ENCODE assay signal across 12 cellular contexts in genomic region chr2:160752475-160753330, GRCh38.
DNase-seq lines count a peak whose midpoint lies in the region; ATAC-seq, FAIRE-seq and TF ChIP-seq lines count a peak whose summit lies in the region.
"Had no signal": no experiment of that assay in that cellular context is flagged by ENCODE, and none has a peak within 500 bp of the region (broad histone marks: within the 10 kb centered on the region; RNA-seq: fewer than 3 reads in every experiment).

No MANE protein-coding gene starts in this region.

- H3K4me2 ChIP-seq in astrocyte (ENCODE audit: low read length), result peak overlapping the region; percentile 77

- ATAC-seq in HG02642 (IDR thresholded peaks at IDR 0.05; ENCODE audit: poor library complexity, unreplicated experiment) (no peak), GM19324 (IDR thresholded peaks at IDR 0.05; ENCODE audit: low FRiP score, unreplicated experiment) (no peak), HG03354 (IDR thresholded peaks at IDR 0.05; ENCODE audit: poor library complexity, severe bottlenecking, unreplicated experiment) (no peak)
- ATAC-seq: heart left ventricle had no signal

- no peak overlapping the region for H3K4me3 Mint-ChIP-seq in astrocyte (ENCODE audit: unreplicated experiment)
- no peak overlapping the region for H3K4me3 Mint-ChIP-seq in CD4-positive, alpha-beta memory T cell
- H3K4me3 Mint-ChIP-seq: activated T-cell treated with anti-CD3 and anti-CD28 coated beads, Interleukin-2, amount 50 U/mL, for 4 hours had no signal

- H3K27me3 Mint-ChIP-seq in astrocyte (ENCODE audit: low read depth, unreplicated experiment), result no peaks in the 10 kb centered on the region
- peaks cover 2% of the 10 kb centered on the region in 2 donors for H3K27me3 Mint-ChIP-seq in CD4-positive, alpha-beta memory T cell

- TF ChIP-seq CTCF in AG10803 (conservative IDR thresholded peaks at IDR 0.05; ENCODE audit: low read length) (no peak), astrocyte (IDR thresholded peaks at IDR 0.05; ENCODE audit: insufficient read depth, low read depth, low read length) (no peak)

- no peak overlapping the region for H2AFZ ChIP-seq in astrocyte (ENCODE audit: low read depth, low read length)

- H3K36me3 ChIP-seq in astrocyte (ENCODE audit: insufficient read depth, low read length), result no peaks in the 10 kb centered on the region
- H3K36me3 ChIP-seq in CD4-positive, alpha-beta memory T cell (ENCODE audit: insufficient read depth, low read length), result no peaks in the 10 kb centered on the region
- H3K36me3 ChIP-seq: heart left ventricle, spleen had no signal

- no peaks in the 10 kb centered on the region for H4K20me1 ChIP-seq in astrocyte (ENCODE audit: insufficient read depth, low read length)

- no peak overlapping the region for H3K9ac ChIP-seq in astrocyte (ENCODE audit: low read length)

- CTCF ChIA-PET in CD4-positive, alpha-beta memory T cell (lab: Charles Lee; ENCODE audit: partially characterized antibody), result no interaction called here

- H3K4me3 ChIP-seq in AG10803 (ENCODE audit: low read length) (no peak overlapping the region), astrocyte (ENCODE audit: insufficient read depth, low read depth, low read length) (no peak overlapping the region)
- no peak overlapping the region for H3K4me3 ChIP-seq in CD4-positive, alpha-beta memory T cell (ENCODE audit: low read length in 2 of 2)
- H3K4me3 ChIP-seq: heart left ventricle, spleen had no signal

- H3K27me3 ChIP-seq in astrocyte (ENCODE audit: insufficient read depth, low read length), result no peaks in the 10 kb centered on the region
- H3K27me3 ChIP-seq in CD4-positive, alpha-beta memory T cell (ENCODE audit: insufficient read depth, low read length), result peaks cover 4% of the 10 kb centered on the region
- H3K27me3 ChIP-seq: heart left ventricle, spleen had no signal

- peaks cover 39% of the 10 kb centered on the region for H3K4me1 Mint-ChIP-seq in astrocyte (ENCODE audit: low read depth, unreplicated experiment)
- H3K4me1 Mint-ChIP-seq in CD4-positive, alpha-beta memory T cell, result peaks cover 0 to 1% (median 0%) of the 10 kb centered on the region in 4 donors

- POLR2A ChIA-PET in CD4-positive, alpha-beta memory T cell (lab: Charles Lee; ENCODE audit: partially characterized antibody), result no interaction called here

- peaks cover 2% of the 10 kb centered on the region for H3K9me3 Mint-ChIP-seq in astrocyte (ENCODE audit: unreplicated experiment)
- H3K9me3 Mint-ChIP-seq in CD4-positive, alpha-beta memory T cell, result peaks cover 0 to 23% (median 16%) of the 10 kb centered on the region in 8 donors

- peak; percentile 68 for FAIRE-seq in astrocyte (lab: Jason Lieb, UNC)

- H3K79me2 ChIP-seq in astrocyte (ENCODE audit: insufficient read depth, low read length), result no peaks in the 10 kb centered on the region

- peak overlapping the region; percentile 57 for H3K27ac ChIP-seq in astrocyte (ENCODE audit: low read depth, low read length)
- no peak overlapping the region for H3K27ac ChIP-seq in CD4-positive, alpha-beta memory T cell (ENCODE audit: low read depth, low read length)
- H3K27ac ChIP-seq: heart left ventricle, spleen had no signal

- H3K27ac Mint-ChIP-seq in astrocyte (ENCODE audit: unreplicated experiment), result peak overlapping the region; percentile 64
- no peak overlapping the region for H3K27ac Mint-ChIP-seq in CD4-positive, alpha-beta memory T cell

- peaks cover 33% of the 10 kb centered on the region for H3K4me1 ChIP-seq in astrocyte (ENCODE audit: insufficient read depth, low read length)
- H3K4me1 ChIP-seq in CD4-positive, alpha-beta memory T cell (ENCODE audit: insufficient read depth, low read length), result no peaks in the 10 kb centered on the region
- H3K4me1 ChIP-seq: spleen had no signal

- no peaks in the 10 kb centered on the region for H3K9me3 ChIP-seq in astrocyte (ENCODE audit: insufficient read depth, low read depth, low read length)
- H3K9me3 ChIP-seq in CD4-positive, alpha-beta memory T cell (ENCODE audit: control insufficient read depth in 1 of 2, low read length in 2 of 2), result no peaks in the 10 kb centered on the region

- intact Hi-C loops in CD4-positive, alpha-beta memory T cell (cut with micrococcal nuclease), result no loop called here

- DNase-seq in AG10803 (ENCODE audit: low read depth) (peak; percentile 20), HS-5 (ENCODE audit: low read depth) (peak; percentile 71), astrocyte (ENCODE audit: low read depth) (peak; percentile 63), iris pigment epithelial cell (ENCODE audit: low read depth) (peak; percentile 76)
- DNase-seq in CD4-positive, alpha-beta memory T cell, result no peak
- DNase-seq: activated T-cell treated with anti-CD3 and anti-CD28 coated beads, Interleukin-2, amount 50 U/mL, for 4 hours; C1 segment of cervical spinal cord; heart left ventricle; spleen had no signal

- H3K36me3 Mint-ChIP-seq in astrocyte (ENCODE audit: low read depth, unreplicated experiment), result no peaks in the 10 kb centered on the region
- H3K36me3 Mint-ChIP-seq in CD4-positive, alpha-beta memory T cell, result peaks cover 1 to 5% of the 10 kb centered on the region in 2 donors

Comparison
In these comparisons a context has a peak if more than half of its experiments do, and no peak if none do; other contexts are left out.
1. DNase-seq: peak in AG10803 (single experiment), HS-5 (single experiment), astrocyte (single experiment) and iris pigment epithelial cell (single experiment); none in CD4-positive, alpha-beta memory T cell (0 of 5).